ENCODE assay signal across 27 cellular contexts in the genomic region with DNA sequence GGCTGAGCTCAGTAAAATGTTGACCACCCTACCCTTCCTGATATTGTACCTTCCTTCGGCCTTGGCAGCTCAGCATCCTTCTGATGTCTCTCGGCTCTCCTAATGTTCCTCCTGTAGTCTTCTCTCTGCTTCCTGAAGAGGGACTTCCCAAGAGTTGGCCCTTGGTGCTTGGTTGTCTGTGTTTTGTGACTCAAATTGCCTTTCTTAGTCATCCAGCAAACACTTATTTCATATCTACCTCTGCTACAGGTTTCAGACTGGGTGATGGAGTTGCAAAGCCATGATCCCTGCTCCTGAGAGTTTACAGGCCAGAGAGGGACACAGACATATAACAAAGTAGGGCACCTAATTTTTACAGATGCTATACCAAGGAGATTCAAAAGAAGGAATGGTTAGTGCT.
"Had no signal": no experiment of that assay in that cellular context is flagged by ENCODE, and none has a peak within 500 bp of the region (broad histone marks: within the 10 kb centered on the region; RNA-seq: fewer than 3 reads in every experiment).

No MANE protein-coding gene starts in this region.

- H3K36me3 ChIP-seq: brain microvascular endothelial cell, esophagus squamous epithelium, gastroesophageal sphincter, heart right ventricle had no signal

- FAIRE-seq: astrocyte, bronchial epithelial cell, colon had no signal

- H3K4me3 ChIP-seq: esophagus squamous epithelium, gastroesophageal sphincter, heart right ventricle had no signal

- H3K27me3 ChIP-seq: brain microvascular endothelial cell, gastroesophageal sphincter, heart right ventricle had no signal

- DNase-seq: activated CD4-positive, alpha-beta memory T cell treated with anti-CD3 and anti-CD28 coated beads, Interleukin-2, amount 10 ng/mL, durations not matched to agents 7 days and 5 days; activated CD4-positive, alpha-beta T cell treated with anti-CD3 and anti-CD28 coated beads for 4 hours; activated CD4-positive, CD25-positive, alpha-beta regulatory T cell; activated CD4-positive, CD25-positive, alpha-beta regulatory T cell treated with anti-CD3 and anti-CD28 coated beads, Interleukin-2, amount 50 U/mL, for 72 hours; activated CD8-positive, alpha-beta memory T cell treated with anti-CD3 and anti-CD28 coated beads, Interleukin-2, amount 50 U/mL, for 48 hours; activated effector memory CD4-positive, alpha-beta T cell treated with Interleukin-2 at 50 U/mL for 16 hours; activated gamma-delta T cell treated with Interleukin-2 at 50 U/mL for 16 hours; activated naive CD4-positive, alpha-beta T cell treated with anti-CD3 and anti-CD28 coated beads, Interleukin-2, amount 50 U/mL, for 16 hours; activated naive CD4-positive, alpha-beta T cell treated with Interleukin-2 at 50 U/mL for 16 hours; activated T-cell treated with anti-CD3 and anti-CD28 coated beads for 4 hours; activated T-cell treated with anti-CD3 and anti-CD28 coated beads, Interleukin-2, amount 50 U/mL, for 24 hours; amniotic stem cell; anterior cingulate cortex; brain microvascular endothelial cell; cortex of kidney; dermis blood vessel endothelial cell; effector CD4-positive, alpha-beta T cell; effector memory CD8-positive, alpha-beta T cell; erythroblast; esophagus squamous epithelium; foreskin melanocyte; heart right ventricle; T-helper 2 cell had no signal

- H3K9me3 ChIP-seq: esophagus squamous epithelium had no signal

- H3K4me1 ChIP-seq: esophagus squamous epithelium, gastroesophageal sphincter, heart right ventricle had no signal

- H3K27ac ChIP-seq: brain microvascular endothelial cell, esophagus squamous epithelium, gastroesophageal sphincter, heart right ventricle had no signal
